In the genomic region with DNA sequence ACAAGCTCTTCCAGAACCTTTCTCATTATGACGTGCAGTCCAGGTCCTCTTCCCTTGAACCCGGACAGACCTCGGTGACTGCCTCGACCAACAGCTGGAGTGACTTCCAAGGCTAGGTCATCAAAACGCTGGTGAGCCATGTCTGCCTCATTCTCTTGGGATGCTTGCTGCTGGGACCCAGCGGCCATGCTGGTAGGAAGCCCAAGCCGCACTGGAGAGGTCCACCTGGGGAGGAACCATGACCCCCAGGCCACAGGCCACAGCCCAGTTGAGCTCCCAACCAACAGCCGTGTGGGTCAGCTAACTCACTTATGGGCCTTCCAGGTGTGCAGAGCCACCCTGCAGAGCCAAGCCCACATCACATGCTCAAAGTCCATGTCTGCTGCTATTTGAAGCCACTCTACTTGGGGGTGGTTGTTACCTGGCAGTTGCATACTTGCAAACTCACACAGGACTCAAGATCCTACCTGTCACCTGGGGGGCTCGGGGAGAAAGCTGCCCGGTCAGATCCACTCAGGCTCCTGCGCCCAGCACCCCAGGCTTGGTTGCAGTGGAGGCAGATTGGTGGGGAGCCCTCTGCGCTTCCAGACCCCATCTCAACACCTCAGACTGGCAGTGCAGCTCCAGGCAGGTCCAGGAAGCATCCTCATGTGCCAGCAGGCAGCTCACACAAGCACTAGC, we compare ENCODE assay signal across 2 cellular contexts.
TF ChIP-seq lines count a peak whose summit lies in the region.

No MANE protein-coding gene starts in this region.

TF ChIP-seq in HepG2, 621 proteins besides CTCF, POLR2A, EP300 and RAD21:
- TF ChIP-seq ZNF382 (CRISPR knock-in tag; IDR thresholded peaks at IDR 0.05; ENCODE audit: borderline replicate concordance) (no peak), RBAK (CRISPR knock-in tag; IDR thresholded peaks at IDR 0.05) (peak; percentile 92), ZNF331 (CRISPR knock-in tag; IDR thresholded peaks at IDR 0.05) (peak; percentile 99), CENPT (CRISPR knock-in tag; IDR thresholded peaks at IDR 0.05; ENCODE audit: low read depth) (no peak), XRCC5 (optimal IDR thresholded peaks at IDR 0.05; ENCODE audit: low read length) (no peak), NAIF1 (CRISPR knock-in tag; IDR thresholded peaks at IDR 0.05; ENCODE audit: borderline replicate concordance) (no peak), ZBTB21 (CRISPR knock-in tag; IDR thresholded peaks at IDR 0.05) (no peak)
- TF ChIP-seq, protein P1, sequence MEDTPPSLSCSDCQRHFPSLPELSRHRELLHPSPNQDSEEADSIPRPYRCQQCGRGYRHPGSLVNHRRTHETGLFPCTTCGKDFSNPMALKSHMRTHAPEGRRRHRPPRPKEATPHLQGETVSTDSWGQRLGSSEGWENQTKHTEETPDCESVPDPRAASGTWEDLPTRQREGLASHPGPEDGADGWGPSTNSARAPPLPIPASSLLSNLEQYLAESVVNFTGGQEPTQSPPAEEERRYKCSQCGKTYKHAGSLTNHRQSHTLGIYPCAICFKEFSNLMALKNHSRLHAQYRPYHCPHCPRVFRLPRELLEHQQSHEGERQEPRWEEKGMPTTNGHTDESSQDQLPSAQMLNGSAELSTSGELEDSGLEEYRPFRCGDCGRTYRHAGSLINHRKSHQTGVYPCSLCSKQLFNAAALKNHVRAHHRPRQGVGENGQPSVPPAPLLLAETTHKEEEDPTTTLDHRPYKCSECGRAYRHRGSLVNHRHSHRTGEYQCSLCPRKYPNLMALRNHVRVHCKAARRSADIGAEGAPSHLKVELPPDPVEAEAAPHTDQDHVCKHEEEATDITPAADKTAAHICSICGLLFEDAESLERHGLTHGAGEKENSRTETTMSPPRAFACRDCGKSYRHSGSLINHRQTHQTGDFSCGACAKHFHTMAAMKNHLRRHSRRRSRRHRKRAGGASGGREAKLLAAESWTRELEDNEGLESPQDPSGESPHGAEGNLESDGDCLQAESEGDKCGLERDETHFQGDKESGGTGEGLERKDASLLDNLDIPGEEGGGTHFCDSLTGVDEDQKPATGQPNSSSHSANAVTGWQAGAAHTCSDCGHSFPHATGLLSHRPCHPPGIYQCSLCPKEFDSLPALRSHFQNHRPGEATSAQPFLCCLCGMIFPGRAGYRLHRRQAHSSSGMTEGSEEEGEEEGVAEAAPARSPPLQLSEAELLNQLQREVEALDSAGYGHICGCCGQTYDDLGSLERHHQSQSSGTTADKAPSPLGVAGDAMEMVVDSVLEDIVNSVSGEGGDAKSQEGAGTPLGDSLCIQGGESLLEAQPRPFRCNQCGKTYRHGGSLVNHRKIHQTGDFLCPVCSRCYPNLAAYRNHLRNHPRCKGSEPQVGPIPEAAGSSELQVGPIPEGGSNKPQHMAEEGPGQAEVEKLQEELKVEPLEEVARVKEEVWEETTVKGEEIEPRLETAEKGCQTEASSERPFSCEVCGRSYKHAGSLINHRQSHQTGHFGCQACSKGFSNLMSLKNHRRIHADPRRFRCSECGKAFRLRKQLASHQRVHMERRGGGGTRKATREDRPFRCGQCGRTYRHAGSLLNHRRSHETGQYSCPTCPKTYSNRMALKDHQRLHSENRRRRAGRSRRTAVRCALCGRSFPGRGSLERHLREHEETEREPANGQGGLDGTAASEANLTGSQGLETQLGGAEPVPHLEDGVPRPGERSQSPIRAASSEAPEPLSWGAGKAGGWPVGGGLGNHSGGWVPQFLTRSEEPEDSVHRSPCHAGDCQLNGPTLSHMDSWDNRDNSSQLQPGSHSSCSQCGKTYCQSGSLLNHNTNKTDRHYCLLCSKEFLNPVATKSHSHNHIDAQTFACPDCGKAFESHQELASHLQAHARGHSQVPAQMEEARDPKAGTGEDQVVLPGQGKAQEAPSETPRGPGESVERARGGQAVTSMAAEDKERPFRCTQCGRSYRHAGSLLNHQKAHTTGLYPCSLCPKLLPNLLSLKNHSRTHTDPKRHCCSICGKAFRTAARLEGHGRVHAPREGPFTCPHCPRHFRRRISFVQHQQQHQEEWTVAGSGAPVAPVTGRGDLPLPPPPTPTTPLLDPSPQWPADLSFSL (CRISPR knock-in tag; IDR thresholded peaks at IDR 0.05): no peak

TF ChIP-seq in IMR-90, 13 proteins besides CTCF, POLR2A, EP300 and RAD21:
- TF ChIP-seq CEBPB (IDR thresholded peaks at IDR 0.05; ENCODE audit: low read depth, low read length): no peak
- TF ChIP-seq NFE2L2 (IDR thresholded peaks at IDR 0.05; ENCODE audit: low read depth, low read length): no peak
- TF ChIP-seq, protein P2, sequence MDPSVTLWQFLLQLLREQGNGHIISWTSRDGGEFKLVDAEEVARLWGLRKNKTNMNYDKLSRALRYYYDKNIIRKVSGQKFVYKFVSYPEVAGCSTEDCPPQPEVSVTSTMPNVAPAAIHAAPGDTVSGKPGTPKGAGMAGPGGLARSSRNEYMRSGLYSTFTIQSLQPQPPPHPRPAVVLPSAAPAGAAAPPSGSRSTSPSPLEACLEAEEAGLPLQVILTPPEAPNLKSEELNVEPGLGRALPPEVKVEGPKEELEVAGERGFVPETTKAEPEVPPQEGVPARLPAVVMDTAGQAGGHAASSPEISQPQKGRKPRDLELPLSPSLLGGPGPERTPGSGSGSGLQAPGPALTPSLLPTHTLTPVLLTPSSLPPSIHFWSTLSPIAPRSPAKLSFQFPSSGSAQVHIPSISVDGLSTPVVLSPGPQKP (IDR thresholded peaks at IDR 0.05; ENCODE audit: borderline replicate concordance, low read depth, low read length): no peak
- TF ChIP-seq MAFK (IDR thresholded peaks at IDR 0.05; ENCODE audit: low read depth, low read length): no peak
- no peak for TF ChIP-seq FOS (IDR thresholded peaks at IDR 0.05; ENCODE audit: low read depth, low read length)
- no peak for TF ChIP-seq SMC3 (IDR thresholded peaks at IDR 0.05; ENCODE audit: low read depth, low read length)
- no peak for TF ChIP-seq RFX5 (IDR thresholded peaks at IDR 0.05; ENCODE audit: low read depth, low read length)
- no peak for TF ChIP-seq BHLHE40 (IDR thresholded peaks at IDR 0.05; ENCODE audit: low read depth, low read length)
- no peak for TF ChIP-seq RCOR1 (IDR thresholded peaks at IDR 0.05; ENCODE audit: insufficient replicate concordance, low read length)
- no peak for TF ChIP-seq CHD1 (IDR thresholded peaks at IDR 0.05; ENCODE audit: low read depth, low read length)
- TF ChIP-seq, protein P3, sequence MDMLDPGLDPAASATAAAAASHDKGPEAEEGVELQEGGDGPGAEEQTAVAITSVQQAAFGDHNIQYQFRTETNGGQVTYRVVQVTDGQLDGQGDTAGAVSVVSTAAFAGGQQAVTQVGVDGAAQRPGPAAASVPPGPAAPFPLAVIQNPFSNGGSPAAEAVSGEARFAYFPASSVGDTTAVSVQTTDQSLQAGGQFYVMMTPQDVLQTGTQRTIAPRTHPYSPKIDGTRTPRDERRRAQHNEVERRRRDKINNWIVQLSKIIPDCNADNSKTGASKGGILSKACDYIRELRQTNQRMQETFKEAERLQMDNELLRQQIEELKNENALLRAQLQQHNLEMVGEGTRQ (IDR thresholded peaks at IDR 0.05; ENCODE audit: low read depth, low read length): no peak
- no peak for TF ChIP-seq MAZ (IDR thresholded peaks at IDR 0.05; ENCODE audit: borderline replicate concordance, low read depth, low read length)
- TF ChIP-seq MXI1 (IDR thresholded peaks at IDR 0.05; ENCODE audit: borderline replicate concordance, low read depth, low read length): no peak
